1 cellular context compared by ENCODE assay signal in the genomic region with DNA sequence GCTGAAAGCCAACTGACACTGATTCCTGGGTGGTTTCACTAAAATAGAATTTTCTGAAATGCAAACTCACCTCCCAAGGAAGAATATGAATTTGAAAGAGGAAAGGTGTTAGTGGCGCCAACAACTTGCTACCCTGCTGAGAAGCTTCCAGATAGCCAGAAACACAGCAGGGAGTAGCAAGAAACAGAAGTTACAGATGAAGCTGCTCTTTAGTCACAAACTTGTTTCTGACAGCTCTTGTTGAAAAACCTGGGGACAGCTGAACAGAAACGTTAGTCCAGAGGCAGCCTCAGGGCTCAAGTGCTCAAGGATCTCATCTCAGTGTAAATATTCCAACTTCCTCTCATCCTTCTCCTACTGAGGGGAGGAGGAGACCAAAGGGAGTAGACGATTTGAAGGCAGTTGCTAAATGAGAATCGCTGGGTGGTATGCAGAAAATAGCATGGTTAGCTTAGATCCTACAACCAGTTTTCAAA.
TF ChIP-seq lines count a peak whose summit lies in the region.

No MANE protein-coding gene starts in this region.

TF ChIP-seq in HEK293, 187 proteins besides CTCF, POLR2A, EP300 and RAD21 (continued from another document):
- TF ChIP-seq ZNF133 (tag by site-specific recombination; IDR thresholded peaks at IDR 0.05), result no peak
